22 cellular contexts compared by ENCODE assay signal in genomic region chr14:93016275-93016845, GRCh38.
DNase-seq lines count a peak whose midpoint lies in the region; ATAC-seq, FAIRE-seq and TF ChIP-seq lines count a peak whose summit lies in the region.
"Had no signal": no experiment of that assay in that cellular context is flagged by ENCODE, and none has a peak within 500 bp of the region (broad histone marks: within the 10 kb centered on the region; RNA-seq: fewer than 3 reads in every experiment).

No MANE protein-coding gene starts in this region.

- H3K36me3 ChIP-seq in kidney (ENCODE audit: control insufficient read depth in 1 of 2, insufficient read depth in 2 of 2, low read length in 2 of 2) (no peaks in the 10 kb centered on the region), gastrocnemius medialis (no peaks in the 10 kb centered on the region), mucosa of descending colon (ENCODE audit: low read depth) (no peaks in the 10 kb centered on the region)
- peaks cover 0 to 18% (median 0%) of the 10 kb centered on the region in 3 experiments for H3K36me3 ChIP-seq in naive thymus-derived CD4-positive, alpha-beta T cell (ENCODE audit: control insufficient read depth in 2 of 3, insufficient read depth in 3 of 3, low read length in 3 of 3)

- CTCF ChIA-PET in naive thymus-derived CD4-positive, alpha-beta T cell (lab: Charles Lee) = no interaction called here

- H3K4me1 ChIP-seq in kidney (ENCODE audit: control insufficient read depth in 1 of 2, insufficient read depth in 1 of 2, low read depth in 1 of 2, low read length in 2 of 2) (peaks cover 27 to 34% of the 10 kb centered on the region in 2 donors), gastrocnemius medialis (peaks cover 57 to 58% of the 10 kb centered on the region in 2 donors), mucosa of descending colon (ENCODE audit: low read depth) (peaks cover 20% of the 10 kb centered on the region)
- H3K4me1 ChIP-seq in naive thymus-derived CD4-positive, alpha-beta T cell (ENCODE audit: control insufficient read depth in 2 of 2, insufficient read depth in 2 of 2, low read length in 2 of 2) = no peaks in the 10 kb centered on the region
- H3K4me1 ChIP-seq: Caco-2 had no signal

- peak; percentile 53 for DNase-seq in kidney
- no peak for DNase-seq in gastrocnemius medialis
- no peak for DNase-seq in naive thymus-derived CD4-positive, alpha-beta T cell
- DNase-seq in mucosa of descending colon = no peak
- DNase-seq: ACHN; Caco-2; CD4-positive, CD25-positive, alpha-beta regulatory T cell; HFFc6; KG1; NCI-H1105 treated with DMSO at 0.1 percent for 48 hours; NCI-H1694; NCI-H2081 treated with DMSO at 0.1 percent for 48 hours; NCI-H446 treated with DMSO at 0.1 percent for 48 hours; NCI-H774; SHP77 treated with DMSO at 0.1 percent for 48 hours; SK-N-SH had no signal

- no peaks in the 10 kb centered on the region for H3K27me3 ChIP-seq in gastrocnemius medialis
- H3K27me3 ChIP-seq in naive thymus-derived CD4-positive, alpha-beta T cell (ENCODE audit: control insufficient read depth in 2 of 2, insufficient read depth in 2 of 2, low read length in 2 of 2) = no peaks in the 10 kb centered on the region

- H3K4me3 Mint-ChIP-seq in naive thymus-derived CD4-positive, alpha-beta T cell = no peak overlapping the region
- H3K4me3 Mint-ChIP-seq: CD4-positive, CD25-positive, alpha-beta regulatory T cell; HFFc6 had no signal

- H3K27me3 Mint-ChIP-seq in naive thymus-derived CD4-positive, alpha-beta T cell = no peaks in the 10 kb centered on the region
- H3K27me3 Mint-ChIP-seq: CD4-positive, CD25-positive, alpha-beta regulatory T cell had no signal

- peaks cover 0 to 9% (median 0%) of the 10 kb centered on the region in 5 donors for H3K36me3 Mint-ChIP-seq in naive thymus-derived CD4-positive, alpha-beta T cell

- no peak for FAIRE-seq in kidney (lab: Jason Lieb, UNC)
- FAIRE-seq: G401.6, H54 had no signal

- intact Hi-C loops in kidney (cut with DNase I) = no loop called here
- intact Hi-C loops in gastrocnemius medialis (cut with DNase I; ENCODE audit: low total_unique reads) = loop anchor here (2.0 to 10.0 kb wide), 2 partner anchors 34 to 168 kb away; partner anchors contain the start of genes LYSET and MOAP1
- intact Hi-C loops in naive thymus-derived CD4-positive, alpha-beta T cell (cut with micrococcal nuclease) = no loop called here
- intact Hi-C loops in mucosa of descending colon (cut with DNase I, micrococcal nuclease) = no loop called here

- H3K4me3 ChIP-seq in kidney (ENCODE audit: low read length in 2 of 2) (no peak overlapping the region), gastrocnemius medialis (no peak overlapping the region), mucosa of descending colon (no peak overlapping the region)
- H3K4me3 ChIP-seq in naive thymus-derived CD4-positive, alpha-beta T cell (ENCODE audit: low read length) = no peak overlapping the region

- ATAC-seq in gastrocnemius medialis = no peak
- no peak for ATAC-seq in naive thymus-derived CD4-positive, alpha-beta T cell
- ATAC-seq in mucosa of descending colon = no peak
- no peak for ATAC-seq in HG03521 (IDR thresholded peaks at IDR 0.05; ENCODE audit: unreplicated experiment)
- ATAC-seq in GM19023 (IDR thresholded peaks at IDR 0.05; ENCODE audit: unreplicated experiment) = no peak

- H3K9me3 Mint-ChIP-seq in naive thymus-derived CD4-positive, alpha-beta T cell = no peaks in the 10 kb centered on the region
- H3K9me3 Mint-ChIP-seq: CD4-positive, CD25-positive, alpha-beta regulatory T cell; HFFc6 had no signal

- in situ Hi-C loops in gastrocnemius medialis (cut with MboI; ENCODE audit: low sequenced_read_pairs in 4 of 4) = no loop called here

- H3K9ac ChIP-seq in kidney (ENCODE audit: low read length in 2 of 2) = no peak overlapping the region
- H3K9ac ChIP-seq: SK-N-SH had no signal

- no peak for TF ChIP-seq POLR2A in gastrocnemius medialis (IDR thresholded peaks at IDR 0.05)

- peak overlapping the region in 1 of 9 donors; percentile 10 for H3K27ac Mint-ChIP-seq in naive thymus-derived CD4-positive, alpha-beta T cell
- H3K27ac Mint-ChIP-seq: HFFc6 had no signal

- TF ChIP-seq CTCF in C4-2B (conservative IDR thresholded peaks at IDR 0.05) (no peak), kidney (IDR thresholded peaks at IDR 0.05; ENCODE audit: borderline replicate concordance, extremely low read depth, insufficient read depth) (no peak), gastrocnemius medialis (IDR thresholded peaks at IDR 0.05 in 4 of 5, conservative IDR thresholded peaks at IDR 0.05 in 1 of 5) (no peak), mucosa of descending colon (IDR thresholded peaks at IDR 0.05) (no peak)

- H3K9me3 ChIP-seq in kidney (ENCODE audit: control insufficient read depth in 1 of 2, low read length in 2 of 2) (no peaks in the 10 kb centered on the region), gastrocnemius medialis (no peaks in the 10 kb centered on the region), mucosa of descending colon (no peaks in the 10 kb centered on the region)
- no peaks in the 10 kb centered on the region for H3K9me3 ChIP-seq in naive thymus-derived CD4-positive, alpha-beta T cell (ENCODE audit: control insufficient read depth in 2 of 3, low read length in 3 of 3)
- H3K9me3 ChIP-seq: Caco-2, SK-N-SH had no signal

- H3K27ac ChIP-seq in C4-2B (peak overlapping the region; percentile 33; the same call in 1 of the 2 replicates), angular gyrus (ENCODE audit: low read depth, low read length) (peak overlapping the region; percentile 62), kidney (ENCODE audit: low read depth in 2 of 2, low read length in 2 of 2) (peak overlapping the region; percentile 9 to 60), gastrocnemius medialis (peak overlapping the region in 3 of 4 donors; percentile 58 to 83 (median 73))
- H3K27ac ChIP-seq in naive thymus-derived CD4-positive, alpha-beta T cell (ENCODE audit: low read depth, low read length) = no peak overlapping the region

- H3K4me1 Mint-ChIP-seq in naive thymus-derived CD4-positive, alpha-beta T cell = peaks cover 18 to 30% (median 26%) of the 10 kb centered on the region in 7 donors

- POLR2A ChIA-PET in naive thymus-derived CD4-positive, alpha-beta T cell (lab: Charles Lee) = no interaction called here
